ENCODE assay signal across 12 cellular contexts in genomic region chr21:46051379-46051770, GRCh38.
"Had no signal": no experiment of that assay in that cellular context is flagged by ENCODE, and none has a peak within 500 bp of the region (broad histone marks: within the 10 kb centered on the region; RNA-seq: fewer than 3 reads in every experiment).

No MANE protein-coding gene starts in this region.

- H3K36me3 Mint-ChIP-seq: naive thymus-derived CD8-positive, alpha-beta T cell; stimulated activated naive B cell treated with anti-CD40 and anti-IgM and Interleukin-4, amounts not matched to agents 10 μg/mL and 1 μg/mL and 100 μg/mL, for 72 hours had no signal

- H3K9me3 Mint-ChIP-seq: activated CD4-positive, alpha-beta memory T cell treated with anti-CD3 and anti-CD28 coated beads, Interleukin-2, amount 10 ng/mL, durations not matched to agents 7 days and 5 days; activated naive CD8-positive, alpha-beta T cell treated with anti-CD3 and anti-CD28 coated beads, Interleukin-2, amount 50 U/mL, for 24 hours; stimulated activated naive B cell treated with anti-CD40 and anti-IgM and Interleukin-4, amounts not matched to agents 10 μg/mL and 1 μg/mL and 100 μg/mL, for 72 hours had no signal

- H3K4me1 ChIP-seq: colonic mucosa had no signal

- H3K79me2 ChIP-seq: hepatocyte had no signal

- H3K27me3 ChIP-seq: colonic mucosa, hepatocyte had no signal

- ATAC-seq: activated naive CD8-positive, alpha-beta T cell treated with anti-CD3 and anti-CD28 coated beads, Interleukin-2, amount 50 U/mL, for 24 hours; gastrocnemius medialis; naive thymus-derived CD8-positive, alpha-beta T cell; stimulated activated naive B cell treated with anti-CD40 and anti-IgM and Interleukin-4, amounts not matched to agents 10 μg/mL and 1 μg/mL and 100 μg/mL, for 72 hours; upper lobe of right lung had no signal

- H3K4me3 ChIP-seq: colonic mucosa, gastrocnemius medialis, hepatocyte, upper lobe of right lung had no signal

- H2AFZ ChIP-seq: hepatocyte had no signal

- DNase-seq: activated CD4-positive, alpha-beta T cell treated with anti-CD3 and anti-CD28 coated beads for 1 hour; activated naive CD4-positive, alpha-beta T cell treated with Interleukin-2 at 50 U/mL for 16 hours; activated naive CD8-positive, alpha-beta T cell treated with anti-CD3 and anti-CD28 coated beads, Interleukin-2, amount 50 U/mL, for 24 hours; colonic mucosa; gastrocnemius medialis; naive thymus-derived CD8-positive, alpha-beta T cell; small intestine; stimulated activated naive B cell treated with anti-CD40 and anti-IgM and Interleukin-4, amounts not matched to agents 10 μg/mL and 1 μg/mL and 100 μg/mL, for 72 hours; T-helper 9 cell; upper lobe of right lung had no signal

- H3K4me1 Mint-ChIP-seq: activated CD4-positive, alpha-beta memory T cell treated with anti-CD3 and anti-CD28 coated beads, Interleukin-2, amount 10 ng/mL, durations not matched to agents 7 days and 5 days; stimulated activated naive B cell treated with anti-CD40 and anti-IgM and Interleukin-4, amounts not matched to agents 10 μg/mL and 1 μg/mL and 100 μg/mL, for 72 hours had no signal

- H3K4me3 Mint-ChIP-seq: activated CD4-positive, alpha-beta memory T cell treated with anti-CD3 and anti-CD28 coated beads, Interleukin-2, amount 10 ng/mL, durations not matched to agents 7 days and 5 days; activated naive CD8-positive, alpha-beta T cell treated with anti-CD3 and anti-CD28 coated beads, Interleukin-2, amount 50 U/mL, for 24 hours; naive thymus-derived CD8-positive, alpha-beta T cell; stimulated activated naive B cell treated with anti-CD40 and anti-IgM and Interleukin-4, amounts not matched to agents 10 μg/mL and 1 μg/mL and 100 μg/mL, for 72 hours had no signal

- H3K27me3 Mint-ChIP-seq: activated CD4-positive, alpha-beta memory T cell treated with anti-CD3 and anti-CD28 coated beads, Interleukin-2, amount 10 ng/mL, durations not matched to agents 7 days and 5 days; naive thymus-derived CD8-positive, alpha-beta T cell had no signal

- H3K27ac Mint-ChIP-seq: activated CD4-positive, alpha-beta memory T cell treated with anti-CD3 and anti-CD28 coated beads, Interleukin-2, amount 10 ng/mL, durations not matched to agents 7 days and 5 days; activated naive CD8-positive, alpha-beta T cell treated with anti-CD3 and anti-CD28 coated beads, Interleukin-2, amount 50 U/mL, for 24 hours; naive thymus-derived CD8-positive, alpha-beta T cell; stimulated activated naive B cell treated with anti-CD40 and anti-IgM and Interleukin-4, amounts not matched to agents 10 μg/mL and 1 μg/mL and 100 μg/mL, for 72 hours had no signal

- H3K36me3 ChIP-seq: colonic mucosa, gastrocnemius medialis, upper lobe of right lung had no signal

- H3K9me3 ChIP-seq: colonic mucosa, gastrocnemius medialis, upper lobe of right lung had no signal

- H3K27ac ChIP-seq: colonic mucosa, gastrocnemius medialis, hepatocyte had no signal
